16 cellular contexts compared by ENCODE assay signal in the genomic region with DNA sequence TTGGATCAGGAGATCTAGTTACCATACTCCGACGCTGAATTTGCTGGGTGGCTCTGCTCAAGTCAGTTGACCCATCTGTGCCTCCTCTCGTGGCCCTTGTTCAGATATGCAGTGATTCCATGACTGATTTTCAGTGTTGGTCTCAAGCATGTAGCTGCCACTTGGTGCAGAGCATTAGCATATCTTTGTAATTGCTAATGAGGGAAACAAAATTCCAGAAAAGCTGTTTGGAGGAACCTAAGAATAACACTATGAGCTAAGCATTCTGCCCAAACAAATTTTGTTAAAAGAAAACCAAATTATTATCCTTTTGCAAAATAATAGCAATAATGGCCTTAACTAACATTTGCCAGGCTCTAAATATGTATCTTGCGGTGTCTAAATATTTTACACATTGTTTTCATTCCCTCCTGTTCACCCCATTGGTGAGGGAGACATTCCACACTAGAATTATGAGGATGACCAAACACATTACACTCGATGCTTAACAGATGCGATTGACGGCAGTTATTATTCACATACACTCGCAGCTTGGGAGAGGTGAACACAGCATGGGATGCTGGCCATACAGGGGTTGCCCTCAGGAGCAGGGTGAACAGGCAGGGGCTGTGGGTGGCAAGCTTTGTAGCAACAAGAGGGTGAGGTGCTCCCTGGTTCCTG.
DNase-seq lines count a peak whose midpoint lies in the region; ATAC-seq and TF ChIP-seq lines count a peak whose summit lies in the region.
"Had no signal": no experiment of that assay in that cellular context is flagged by ENCODE, and none has a peak within 500 bp of the region (broad histone marks: within the 10 kb centered on the region; RNA-seq: fewer than 3 reads in every experiment).

No MANE protein-coding gene starts in this region.

- H3K36me3 ChIP-seq in RWPE2 (ENCODE audit: low read depth) (no peaks in the 10 kb centered on the region), mesenchymal stem cell (ENCODE audit: control insufficient read depth in 1 of 2, insufficient read depth in 2 of 2, low read depth in 1 of 2, low read length in 2 of 2) (peaks cover 0 to 4% of the 10 kb centered on the region in 2 experiments), thyroid gland (no peaks in the 10 kb centered on the region)
- H3K36me3 ChIP-seq: HAP-1 had no signal

- H3K23ac ChIP-seq in mesenchymal stem cell (ENCODE audit: low read length in 2 of 2): no peak overlapping the region

- H3K14ac ChIP-seq in mesenchymal stem cell (ENCODE audit: low read length in 2 of 2): no peak overlapping the region

- peak overlapping the region; percentile 92 for H2AK5ac ChIP-seq in mesenchymal stem cell (ENCODE audit: low read length, severe bottlenecking)

- peak overlapping the region; percentile 86 for H3K9ac ChIP-seq in mesenchymal stem cell (ENCODE audit: low read length)

- TF ChIP-seq CTCF in RWPE2 (IDR thresholded peaks at IDR 0.05; ENCODE audit: poor library complexity, severe bottlenecking): no peak
- TF ChIP-seq CTCF in thyroid gland (IDR thresholded peaks at IDR 0.05): no peak

- TF ChIP-seq POLR2A in thyroid gland (IDR thresholded peaks at IDR 0.05): no peak

- peaks cover 42% of the 10 kb centered on the region for H3K4me1 Mint-ChIP-seq in activated naive CD4-positive, alpha-beta T cell treated with anti-CD3 and anti-CD28 coated beads, Interleukin-2, amount 50 U/mL, for 24 hours

- H2BK12ac ChIP-seq in mesenchymal stem cell (ENCODE audit: low read length in 2 of 2): no peak overlapping the region

- H3K79me1 ChIP-seq in mesenchymal stem cell (replicated peaks; ENCODE audit: low read length, poor library complexity, severe bottlenecking): no peaks in the 10 kb centered on the region

- no peak overlapping the region for H2AFZ ChIP-seq in mesenchymal stem cell (ENCODE audit: low read depth, low read length)

- H3K4me3 ChIP-seq in RWPE2 (ENCODE audit: severe bottlenecking): no peak overlapping the region
- H3K4me3 ChIP-seq in mesenchymal stem cell (ENCODE audit: insufficient read depth in 1 of 2, low read depth in 1 of 2, low read length in 2 of 2): no peak overlapping the region
- no peak overlapping the region for H3K4me3 ChIP-seq in thyroid gland (replicated peaks in 1 of 3)
- H3K4me3 ChIP-seq: HAP-1 had no signal

- H2BK15ac ChIP-seq in mesenchymal stem cell (ENCODE audit: low read depth, poor library complexity, severe bottlenecking): no peak overlapping the region

- H3K4me2 ChIP-seq in mesenchymal stem cell (ENCODE audit: low read length, poor library complexity, severe bottlenecking): no peak overlapping the region

- ATAC-seq in activated naive CD4-positive, alpha-beta T cell treated with anti-CD3 and anti-CD28 coated beads, Interleukin-2, amount 50 U/mL, for 72 hours: no peak
- no peak for ATAC-seq in RWPE2 (ENCODE audit: low read depth)

- H3K4me1 ChIP-seq in RWPE2 (ENCODE audit: insufficient read depth, poor library complexity, severe bottlenecking) (peaks cover 29% of the 10 kb centered on the region), mesenchymal stem cell (ENCODE audit: control insufficient read depth, insufficient read depth, low read depth, low read length) (peaks cover 24% of the 10 kb centered on the region), thyroid gland (peaks cover 16 to 34% of the 10 kb centered on the region in 2 donors)
- H3K4me1 ChIP-seq: Caco-2, HAP-1 had no signal

- no peaks in the 10 kb centered on the region for H3K9me3 Mint-ChIP-seq in activated naive CD4-positive, alpha-beta T cell treated with anti-CD3 and anti-CD28 coated beads, Interleukin-2, amount 50 U/mL, for 24 hours
- H3K9me3 Mint-ChIP-seq in activated naive CD4-positive, alpha-beta T cell treated with anti-CD3 and anti-CD28 coated beads, Interleukin-2, amount 50 U/mL, for 72 hours: peaks cover 0 to 10% of the 10 kb centered on the region in 2 donors

- H3K18ac ChIP-seq in mesenchymal stem cell (ENCODE audit: low read depth in 1 of 2, low read length in 2 of 2): peak overlapping the region in 1 of 2 experiments; percentile 63

- H2BK5ac ChIP-seq in mesenchymal stem cell (ENCODE audit: low read depth, low read length, poor library complexity, severe bottlenecking): peak overlapping the region; percentile 38

- no peak overlapping the region for H4K8ac ChIP-seq in mesenchymal stem cell (ENCODE audit: low read length)

- H3K9me3 ChIP-seq in RWPE2 (ENCODE audit: severe bottlenecking) (no peaks in the 10 kb centered on the region), mesenchymal stem cell (ENCODE audit: control insufficient read depth, low read length) (no peaks in the 10 kb centered on the region), thyroid gland (no peaks in the 10 kb centered on the region)
- H3K9me3 ChIP-seq: Caco-2, HAP-1 had no signal

- H3K27me3 Mint-ChIP-seq in activated naive CD4-positive, alpha-beta T cell treated with anti-CD3 and anti-CD28 coated beads, Interleukin-2, amount 50 U/mL, for 24 hours: no peaks in the 10 kb centered on the region

- 96% methylated on average over 8 of the region's 8 CpGs for WGBS in mesenchymal stem cell
- 88 to 92% methylated on average over 8 of the region's 8 CpGs for WGBS in thyroid gland, 2 donors

- H3K27ac ChIP-seq in RWPE2 (ENCODE audit: poor library complexity, severe bottlenecking) (peak overlapping the region; percentile 96), mesenchymal stem cell (ENCODE audit: low read length, poor library complexity, severe bottlenecking) (peak overlapping the region; percentile 98), thyroid gland (peak overlapping the region in 2 of 3 donors; percentile 75 to 81)

- intact Hi-C loops in thyroid gland (cut with DNase I): no loop called here

- H3K27me3 ChIP-seq in RWPE2 (ENCODE audit: insufficient read depth, poor library complexity, severe bottlenecking) (no peaks in the 10 kb centered on the region), mesenchymal stem cell (ENCODE audit: control insufficient read depth in 1 of 2, insufficient read depth in 1 of 2, low read length in 2 of 2) (no peaks in the 10 kb centered on the region), thyroid gland (no peaks in the 10 kb centered on the region)

- H3K4me3 Mint-ChIP-seq in activated naive CD4-positive, alpha-beta T cell treated with anti-CD3 and anti-CD28 coated beads, Interleukin-2, amount 50 U/mL, for 24 hours: no peak overlapping the region

- no peak overlapping the region for H3K4ac ChIP-seq in mesenchymal stem cell (ENCODE audit: low read depth in 1 of 2, low read length in 2 of 2)

- no peak overlapping the region for H4K91ac ChIP-seq in mesenchymal stem cell (ENCODE audit: low read length)

- DNase-seq in activated naive CD4-positive, alpha-beta T cell treated with anti-CD3 and anti-CD28 coated beads, Interleukin-2, amount 50 U/mL, for 72 hours (ENCODE audit: low spot score in 2 of 2): no peak
- no peak for DNase-seq in RWPE2 (ENCODE audit: low spot score)
- DNase-seq in mesenchymal stem cell: no peak
- no peak for DNase-seq in thyroid gland
- DNase-seq in activated CD4-positive, alpha-beta T cell treated with anti-CD3 and anti-CD28 coated beads, Interleukin-2, amount 50 U/mL, for 4 hours: no peak
- no peak for DNase-seq in globus pallidus (ENCODE audit: low spot score)
- DNase-seq in cerebellum (ENCODE audit: low spot score): no peak
- DNase-seq: Caco-2; EL; NCI-H187 treated with DMSO at 0.1 percent for 48 hours; NCI-H446; NCI-H69; NK-92 treated with Interleukin-12 subunit alpha and Interleukin-12 subunit beta, amount 100 ng/mL, for 24 hours; SIG-M5 had no signal

- no peaks in the 10 kb centered on the region for H3K36me3 Mint-ChIP-seq in activated naive CD4-positive, alpha-beta T cell treated with anti-CD3 and anti-CD28 coated beads, Interleukin-2, amount 50 U/mL, for 24 hours
- peaks cover 0 to 6% of the 10 kb centered on the region in 2 donors for H3K36me3 Mint-ChIP-seq in activated naive CD4-positive, alpha-beta T cell treated with anti-CD3 and anti-CD28 coated beads, Interleukin-2, amount 50 U/mL, for 72 hours

- peak overlapping the region; percentile 46 for H3K27ac Mint-ChIP-seq in activated naive CD4-positive, alpha-beta T cell treated with anti-CD3 and anti-CD28 coated beads, Interleukin-2, amount 50 U/mL, for 24 hours
- no peak overlapping the region for H3K27ac Mint-ChIP-seq in activated naive CD4-positive, alpha-beta T cell treated with anti-CD3 and anti-CD28 coated beads, Interleukin-2, amount 50 U/mL, for 72 hours

- H2BK120ac ChIP-seq in mesenchymal stem cell (ENCODE audit: low read depth, low read length): no peak overlapping the region
